Comparison of ENCODE assay signal across 32 cellular contexts in genomic region chr2:107775171-107775570, GRCh38. TPM values are rescaled to one million over a fixed set of nuclear protein-coding genes. Genes with fewer than 3 reads are reported as not detected.
"Had no signal": no experiment of that assay in that cellular context is flagged by ENCODE, and none has a peak within 500 bp of the region (broad histone marks: within the 10 kb centered on the region; RNA-seq: fewer than 3 reads in every experiment).

No MANE protein-coding gene starts in this region.

- H3K4me3 Mint-ChIP-seq: naive B cell; natural killer cell treated with Interleukin-12 subunit alpha and Interleukin-12 subunit beta and Interleukin-15 and Interleukin-18, amount 100 ng/mL, for 72 hours; stimulated activated memory B cell treated with anti-CD40 and anti-IgM and Interleukin-4, amounts not matched to agents 10 μg/mL and 1 μg/mL and 100 μg/mL, for 72 hours; stimulated activated naive CD8-positive, alpha-beta T cell treated with anti-CD3 and anti-CD28 coated beads, Interleukin-15, amount 100 ng/mL, for 72 hours had no signal

- H3K36me3 Mint-ChIP-seq: naive B cell; natural killer cell treated with Interleukin-12 subunit alpha and Interleukin-12 subunit beta and Interleukin-15 and Interleukin-18, amount 100 ng/mL, for 72 hours; stimulated activated memory B cell treated with anti-CD40 and anti-IgM and Interleukin-4, amounts not matched to agents 10 μg/mL and 1 μg/mL and 100 μg/mL, for 72 hours had no signal

- H3K27me3 ChIP-seq: hepatocyte, left lung, ovary, right atrium auricular region, right lobe of liver, transverse colon, upper lobe of left lung, vagina had no signal

- H3K4me2 ChIP-seq: hepatocyte, smooth muscle cell had no signal

- H3K9me3 ChIP-seq: heart right ventricle, left lung, lower lobe of right lung, ovary, right atrium auricular region, right lobe of liver, transverse colon, upper lobe of left lung, vagina had no signal

- H3K27ac Mint-ChIP-seq: natural killer cell treated with Interleukin-12 subunit alpha and Interleukin-12 subunit beta and Interleukin-15 and Interleukin-18, amount 100 ng/mL, for 72 hours; progenitor cell of endocrine pancreas; stimulated activated memory B cell treated with anti-CD40 and anti-IgM and Interleukin-4, amounts not matched to agents 10 μg/mL and 1 μg/mL and 100 μg/mL, for 72 hours; stimulated activated naive CD8-positive, alpha-beta T cell treated with anti-CD3 and anti-CD28 coated beads, Interleukin-15, amount 100 ng/mL, for 72 hours had no signal

- H3K36me3 ChIP-seq: heart right ventricle, left lung, lower lobe of right lung, ovary, right atrium auricular region, right lobe of liver, transverse colon, upper lobe of left lung, vagina had no signal

- ATAC-seq: heart right ventricle; left lung; lower lobe of right lung; natural killer cell treated with Interleukin-12 subunit alpha and Interleukin-12 subunit beta and Interleukin-15 and Interleukin-18, amount 100 ng/mL, for 72 hours; right lobe of liver; stimulated activated memory B cell treated with anti-CD40 and anti-IgM and Interleukin-4, amounts not matched to agents 10 μg/mL and 1 μg/mL and 100 μg/mL, for 72 hours; stimulated activated naive CD8-positive, alpha-beta T cell treated with anti-CD3 and anti-CD28 coated beads, Interleukin-15, amount 100 ng/mL, for 72 hours had no signal

- H3K9me3 Mint-ChIP-seq: natural killer cell treated with Interleukin-12 subunit alpha and Interleukin-12 subunit beta and Interleukin-15 and Interleukin-18, amount 100 ng/mL, for 72 hours; stimulated activated memory B cell treated with anti-CD40 and anti-IgM and Interleukin-4, amounts not matched to agents 10 μg/mL and 1 μg/mL and 100 μg/mL, for 72 hours had no signal

- DNase-seq: heart right ventricle; islet precursor cell; left lung; lower lobe of right lung; mammary epithelial cell; mesenchymal stem cell; naive B cell; ovary; right lobe of liver; stimulated activated CD4-positive, alpha-beta T cell treated with anti-CD3 and anti-CD28 coated beads, Interleukin-1b, Interleukin-23, amount 100 ng/mL, for 48 hours; stimulated activated CD4-positive, alpha-beta T cell treated with anti-CD3 and anti-CD28 coated beads, Interleukin-2, amount 100 ng/mL, for 48 hours; stimulated activated CD4-positive, alpha-beta T cell treated with anti-CD3 and anti-CD28 coated beads, Interleukin-4, amount 100 ng/mL, for 4 hours; stimulated activated CD8-positive, alpha-beta memory T cell treated with anti-CD3 and anti-CD28 coated beads, Interleukin-4, amount 100 ng/mL, for 48 hours; stimulated activated naive CD4-positive, alpha-beta T cell treated with Interleukin-2 at 50 U/mL for 16 hours; stimulated activated naive CD8-positive, alpha-beta T cell treated with anti-CD3 and anti-CD28 coated beads, Interleukin-15, amount 100 ng/mL, for 72 hours; substantia nigra; transverse colon; upper lobe of left lung had no signal

- H3K27me3 Mint-ChIP-seq: naive B cell; stimulated activated memory B cell treated with anti-CD40 and anti-IgM and Interleukin-4, amounts not matched to agents 10 μg/mL and 1 μg/mL and 100 μg/mL, for 72 hours; stimulated activated naive CD8-positive, alpha-beta T cell treated with anti-CD3 and anti-CD28 coated beads, Interleukin-15, amount 100 ng/mL, for 72 hours had no signal

- H3K27ac ChIP-seq: heart right ventricle, hepatocyte, left lung, lower lobe of right lung, ovary, right atrium auricular region, right lobe of liver, transverse colon, upper lobe of left lung, vagina had no signal

- H3K4me1 Mint-ChIP-seq: naive B cell; stimulated activated memory B cell treated with anti-CD40 and anti-IgM and Interleukin-4, amounts not matched to agents 10 μg/mL and 1 μg/mL and 100 μg/mL, for 72 hours; stimulated activated naive CD8-positive, alpha-beta T cell treated with anti-CD3 and anti-CD28 coated beads, Interleukin-15, amount 100 ng/mL, for 72 hours had no signal

- H3K79me2 ChIP-seq: hepatocyte had no signal

- H3K4me1 ChIP-seq: heart right ventricle, left lung, lower lobe of right lung, right atrium auricular region, right lobe of liver, transverse colon, upper lobe of left lung, vagina had no signal

- H3K4me3 ChIP-seq: heart right ventricle, hepatocyte, left lung, lower lobe of right lung, ovary, right atrium auricular region, right lobe of liver, smooth muscle cell, transverse colon, upper lobe of left lung, vagina had no signal

- H2AFZ ChIP-seq: hepatocyte had no signal

RNA-seq across cellular contexts. Expression of gene RGPD4, which starts 51.5 kb away (rescaled TPM):
- total RNA-seq: hepatocyte, kidney epithelial cell, liver, lower lobe of right lung, mucosa of gallbladder, omental fat pad, progenitor cell of endocrine pancreas, pulmonary artery endothelial cell, renal cortical epithelial cell, right lobe of liver, skeletal muscle tissue, transverse colon, vagina had no signal
- polyA plus RNA-seq: heart right ventricle, liver, mammary epithelial cell, ovary, smooth muscle cell had no signal
